Comparison of ENCODE assay signal across 14 cellular contexts in the genomic region with DNA sequence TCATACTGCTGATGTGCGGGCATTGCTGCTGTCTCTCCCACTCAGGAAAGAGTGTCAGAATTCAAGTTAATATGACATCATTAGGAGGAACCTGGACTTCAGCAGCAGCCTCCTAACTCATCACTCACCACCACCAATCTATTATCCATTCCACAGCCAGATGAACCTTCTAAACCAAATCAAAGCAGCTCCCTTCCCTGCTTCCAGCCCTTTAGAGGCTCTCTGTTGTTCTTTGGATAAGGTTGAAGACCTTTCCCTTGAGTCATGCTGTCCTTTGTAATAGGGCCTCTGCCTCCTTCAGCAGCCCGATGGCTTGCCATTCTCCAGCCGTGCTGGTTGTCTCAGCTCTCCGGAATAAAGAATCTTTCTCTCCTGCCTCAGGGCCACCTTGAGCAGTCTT.
DNase-seq lines count a peak whose midpoint lies in the region; ATAC-seq, FAIRE-seq and TF ChIP-seq lines count a peak whose summit lies in the region.
"Had no signal": no experiment of that assay in that cellular context is flagged by ENCODE, and none has a peak within 500 bp of the region (broad histone marks: within the 10 kb centered on the region; RNA-seq: fewer than 3 reads in every experiment).

No MANE protein-coding gene starts in this region.

- no peak overlapping the region for H3K18ac ChIP-seq in H1 (ENCODE audit: extremely low read depth, low read length)

- TF ChIP-seq EP300 in H1 (IDR thresholded peaks at IDR 0.05; ENCODE audit: borderline replicate concordance in 1 of 2, low read depth in 2 of 2, low read length in 2 of 2), result no peak

- no peak overlapping the region for H3K9ac ChIP-seq in H1 (replicated peaks in 1 of 4; ENCODE audit: extremely low read depth in 1 of 4, low read depth in 3 of 4, low read length in 3 of 4)

- no peak overlapping the region for H3K4me2 ChIP-seq in H1 (ENCODE audit: insufficient read depth in 1 of 2, low read depth in 2 of 2, low read length in 2 of 2)

- H3K79me1 ChIP-seq in H1 (ENCODE audit: low read depth, low read length), result no peaks in the 10 kb centered on the region

- H3K27ac ChIP-seq in H1 (ENCODE audit: low read depth, low read length), result no peak overlapping the region
- no peak overlapping the region for H3K27ac ChIP-seq in naive thymus-derived CD4-positive, alpha-beta T cell (ENCODE audit: low read depth, low read length)
- no peak overlapping the region for H3K27ac ChIP-seq in SJCRH30

- FAIRE-seq in H1 (lab: Jason Lieb, UNC), result no peak
- FAIRE-seq: A204.1 had no signal

- peak overlapping the region; percentile 78; the same call in 1 of the 2 replicates for H2AK5ac ChIP-seq in H1 (ENCODE audit: low read depth, low read length)

- H4K20me1 ChIP-seq in H1 (replicated peaks in 1 of 2; ENCODE audit: control insufficient read depth in 1 of 2, insufficient read depth in 2 of 2, low read length in 2 of 2), result no peaks in the 10 kb centered on the region

- H3K79me2 ChIP-seq in H1 (ENCODE audit: control insufficient read depth in 1 of 2, insufficient read depth in 2 of 2, low read length in 2 of 2), result no peaks in the 10 kb centered on the region

- H2BK120ac ChIP-seq in H1 (replicated peaks; ENCODE audit: low read depth, low read length), result no peak overlapping the region

- in situ Hi-C loops in GM13976 (cut with MboI; ENCODE audit: low sequenced_read_pairs, unreplicated experiment), result no loop called here

- TF ChIP-seq CTCF in HFFc6 (IDR thresholded peaks at IDR 0.05), result no peak
- no peak for TF ChIP-seq CTCF in H1 (IDR thresholded peaks at IDR 0.05; ENCODE audit: control extremely low read depth in 1 of 3, insufficient read depth in 1 of 3, low read depth in 1 of 3, low read length in 3 of 3)
- TF ChIP-seq CTCF in lower leg skin (IDR thresholded peaks at IDR 0.05), result no peak
- TF ChIP-seq CTCF in GM13976 (IDR thresholded peaks at IDR 0.05; ENCODE audit: borderline replicate concordance, control extremely low read depth, extremely low read depth, insufficient read depth, missing control alignments), result no peak

- H4K8ac ChIP-seq in H1 (ENCODE audit: extremely low read depth, insufficient read depth, low read length), result no peak overlapping the region

- H3K4ac ChIP-seq in H1 (replicated peaks; ENCODE audit: insufficient read length, low read depth, low read length), result no peak overlapping the region

- H3K36me3 Mint-ChIP-seq in HFFc6 (ENCODE audit: low read depth), result peaks cover 11% of the 10 kb centered on the region
- H3K36me3 Mint-ChIP-seq in naive thymus-derived CD4-positive, alpha-beta T cell, result no peaks in the 10 kb centered on the region

- H2BK20ac ChIP-seq in H1 (ENCODE audit: low read length), result peak overlapping the region; percentile 75; the same call in 1 of the 2 replicates

- H3K4me1 Mint-ChIP-seq in HFFc6 (ENCODE audit: low read depth), result peaks cover 36% of the 10 kb centered on the region
- H3K4me1 Mint-ChIP-seq in naive thymus-derived CD4-positive, alpha-beta T cell, result peaks cover 0 to 3% (median 0%) of the 10 kb centered on the region in 7 donors
- H3K4me1 Mint-ChIP-seq: B cell, IgD-negative memory B cell had no signal

- H3K56ac ChIP-seq in H1 (replicated peaks; ENCODE audit: insufficient read length, low read depth, low read length), result no peak overlapping the region

- peak overlapping the region; percentile 13; the same call in 1 of the 2 replicates for H2BK15ac ChIP-seq in H1 (ENCODE audit: low read length)

- CTCF ChIA-PET in H1 (lab: Charles Lee; ENCODE audit: partially characterized antibody), result no interaction called here
- CTCF ChIA-PET in naive thymus-derived CD4-positive, alpha-beta T cell (lab: Charles Lee), result no interaction called here

- no peaks in the 10 kb centered on the region; a peak in 1 of 4 replicates for H3K9me3 ChIP-seq in H1 (ENCODE audit: insufficient read depth in 2 of 2, low read depth in 1 of 2, low read length in 1 of 2)
- no peaks in the 10 kb centered on the region for H3K9me3 ChIP-seq in naive thymus-derived CD4-positive, alpha-beta T cell (ENCODE audit: control insufficient read depth in 2 of 3, low read length in 3 of 3)
- H3K9me3 ChIP-seq in SJCRH30 (replicated peaks), result no peaks in the 10 kb centered on the region

- peak overlapping the region; percentile 94; the same call in 1 of the 2 replicates for H2BK12ac ChIP-seq in H1 (ENCODE audit: low read depth, low read length)

- H3K23me2 ChIP-seq in H1 (ENCODE audit: low read depth, low read length), result no peaks in the 10 kb centered on the region; the same call in 1 of the 2 replicates

- ATAC-seq in naive thymus-derived CD4-positive, alpha-beta T cell, result peak; percentile 6

- peaks cover 3% of the 10 kb centered on the region for H3K27me3 Mint-ChIP-seq in HFFc6 (ENCODE audit: insufficient read depth)
- peaks cover 0 to 8% (median 0%) of the 10 kb centered on the region in 5 donors for H3K27me3 Mint-ChIP-seq in naive thymus-derived CD4-positive, alpha-beta T cell
- H3K27me3 Mint-ChIP-seq: CD4-positive, alpha-beta T cell; IgD-negative memory B cell had no signal

- 88% methylated on average over 4 of the region's 4 CpGs; no CpG with 5 or more reads in 1 of the 2 experiments for WGBS in H1 (ENCODE audit: extremely low coverage in 1 of 2, insufficient coverage in 1 of 2, insufficient read length in 1 of 2, insufficient replicate concordance in 2 of 2, low coverage in 1 of 2, low lambda C conversion rate in 2 of 2, missing lambda C conversion rate in 1 of 2), 2 experiments
- WGBS in lower leg skin, 2 donors, result 98 to 99% methylated on average over 4 of the region's 4 CpGs

- intact Hi-C loops in naive thymus-derived CD4-positive, alpha-beta T cell (cut with micrococcal nuclease), result no loop called here
- intact Hi-C loops in lower leg skin (cut with DNase I; ENCODE audit: low total_unique reads), result no loop called here

- DNase-seq in HFFc6 (no peak), H1 (ENCODE audit: low read depth in 1 of 2, low spot score in 2 of 2) (no peak), SJCRH30 (no peak), lower leg skin (ENCODE audit: low spot score in 2 of 2) (no peak), GM13976 (ENCODE audit: low spot score) (no peak), cerebellar nuclear complex (lab: John Stamatoyannopoulos, UW) (no peak)
- DNase-seq in naive thymus-derived CD4-positive, alpha-beta T cell, result no peak
- DNase-seq: C1 segment of cervical spinal cord; Calu3; CD4-positive, alpha-beta T cell; DMS 273 treated with DMSO at 0.1 percent for 48 hours had no signal

- TF ChIP-seq RAD21 in H1 (IDR thresholded peaks at IDR 0.05 in 1 of 2, conservative IDR thresholded peaks at IDR 0.05 in 1 of 2; ENCODE audit: low read depth in 2 of 2, low read length in 2 of 2), result no peak

- H3K4me3 Mint-ChIP-seq in HFFc6, result no peak overlapping the region
- no peak overlapping the region for H3K4me3 Mint-ChIP-seq in naive thymus-derived CD4-positive, alpha-beta T cell
- H3K4me3 Mint-ChIP-seq: B cell; CD4-positive, alpha-beta T cell; IgD-negative memory B cell had no signal

- H3K4me1 ChIP-seq in H1 (replicated peaks in 1 of 4; ENCODE audit: control insufficient read depth in 3 of 4, insufficient read depth in 4 of 4, low read length in 3 of 4) (peaks cover 0 to 2% (median 1%) of the 10 kb centered on the region in 4 experiments; a peak in 1 of 7 replicates), SJCRH30 (no peaks in the 10 kb centered on the region)
- no peaks in the 10 kb centered on the region for H3K4me1 ChIP-seq in naive thymus-derived CD4-positive, alpha-beta T cell (ENCODE audit: control insufficient read depth in 2 of 2, insufficient read depth in 2 of 2, low read length in 2 of 2)

- H3K4me3 ChIP-seq in H1 (ENCODE audit: extremely low read depth in 1 of 4, insufficient read depth in 2 of 4, low read depth in 3 of 4, low read length in 4 of 4) (no peak overlapping the region), SJCRH30 (no peak overlapping the region), lower leg skin (ENCODE audit: low read depth, poor library complexity, severe bottlenecking) (no peak overlapping the region)
- H3K4me3 ChIP-seq in naive thymus-derived CD4-positive, alpha-beta T cell (ENCODE audit: low read length), result no peak overlapping the region

- H2AFZ ChIP-seq in H1 (ENCODE audit: low read length), result no peak overlapping the region

- peak overlapping the region; percentile 82; the same call in 1 of the 2 replicates for H2BK5ac ChIP-seq in H1 (ENCODE audit: low read depth, low read length)

- H3K27ac Mint-ChIP-seq in HFFc6, result peak overlapping the region; percentile 60; the same call in 1 of the 2 replicates
- H3K27ac Mint-ChIP-seq in naive thymus-derived CD4-positive, alpha-beta T cell, result no peak overlapping the region
- H3K27ac Mint-ChIP-seq: B cell; CD4-positive, alpha-beta T cell; IgD-negative memory B cell had no signal

- peaks cover 7% of the 10 kb centered on the region; the same call in 1 of the 2 replicates for H3K9me3 Mint-ChIP-seq in HFFc6
- H3K9me3 Mint-ChIP-seq in naive thymus-derived CD4-positive, alpha-beta T cell, result no peaks in the 10 kb centered on the region
- H3K9me3 Mint-ChIP-seq: CD4-positive, alpha-beta T cell; IgD-negative memory B cell had no signal

- POLR2A ChIA-PET in H1 (lab: Charles Lee; ENCODE audit: partially characterized antibody), result interaction anchor here (0.6 kb wide), 1 partner anchor 179 kb away, joined by 3 read pairs; no protein-coding TSS in a partner anchor
- POLR2A ChIA-PET in naive thymus-derived CD4-positive, alpha-beta T cell (lab: Charles Lee), result no interaction called here

- H4K91ac ChIP-seq in H1 (replicated peaks; ENCODE audit: insufficient read length, low read length), result no peak overlapping the region

- TF ChIP-seq POLR2A in H1 (IDR thresholded peaks at IDR 0.05; ENCODE audit: control extremely low read depth in 1 of 2, low read depth in 2 of 2, low read length in 2 of 2), result no peak
- no peak for TF ChIP-seq POLR2A in lower leg skin (IDR thresholded peaks at IDR 0.05)

- no peak overlapping the region for H3K14ac ChIP-seq in H1 (ENCODE audit: insufficient read length)

- no peaks in the 10 kb centered on the region for H3K36me3 ChIP-seq in H1 (ENCODE audit: control insufficient read depth in 2 of 4, insufficient read depth in 4 of 4, low read length in 3 of 4)
- no peaks in the 10 kb centered on the region for H3K36me3 ChIP-seq in naive thymus-derived CD4-positive, alpha-beta T cell (ENCODE audit: control insufficient read depth in 2 of 3, insufficient read depth in 3 of 3, low read length in 3 of 3)
- no peaks in the 10 kb centered on the region for H3K36me3 ChIP-seq in SJCRH30

- H3K23ac ChIP-seq in H1 (ENCODE audit: insufficient read length), result no peak overlapping the region

- H4K5ac ChIP-seq in H1 (ENCODE audit: insufficient read length, low read depth, low read length), result no peak overlapping the region

- H3K27me3 ChIP-seq in H1 (replicated peaks in 1 of 4; ENCODE audit: control insufficient read depth in 3 of 4, extremely low read depth in 1 of 4, insufficient read depth in 3 of 4, low read length in 3 of 4) (no peaks in the 10 kb centered on the region), SJCRH30 (no peaks in the 10 kb centered on the region)
- no peaks in the 10 kb centered on the region for H3K27me3 ChIP-seq in naive thymus-derived CD4-positive, alpha-beta T cell (ENCODE audit: control insufficient read depth in 2 of 2, insufficient read depth in 2 of 2, low read length in 2 of 2)

TF ChIP-seq in H1, 55 proteins besides CTCF, POLR2A, EP300 and RAD21 (continues in another document):
- TF ChIP-seq CHD2 (IDR thresholded peaks at IDR 0.05; ENCODE audit: low read length), result no peak
- TF ChIP-seq TEAD4 (IDR thresholded peaks at IDR 0.05; ENCODE audit: low read depth, low read length), result no peak
- TF ChIP-seq MAFK (IDR thresholded peaks at IDR 0.05; ENCODE audit: low read depth, low read length), result no peak
